Comparison of ENCODE assay signal across 8 cellular contexts in the genomic region with DNA sequence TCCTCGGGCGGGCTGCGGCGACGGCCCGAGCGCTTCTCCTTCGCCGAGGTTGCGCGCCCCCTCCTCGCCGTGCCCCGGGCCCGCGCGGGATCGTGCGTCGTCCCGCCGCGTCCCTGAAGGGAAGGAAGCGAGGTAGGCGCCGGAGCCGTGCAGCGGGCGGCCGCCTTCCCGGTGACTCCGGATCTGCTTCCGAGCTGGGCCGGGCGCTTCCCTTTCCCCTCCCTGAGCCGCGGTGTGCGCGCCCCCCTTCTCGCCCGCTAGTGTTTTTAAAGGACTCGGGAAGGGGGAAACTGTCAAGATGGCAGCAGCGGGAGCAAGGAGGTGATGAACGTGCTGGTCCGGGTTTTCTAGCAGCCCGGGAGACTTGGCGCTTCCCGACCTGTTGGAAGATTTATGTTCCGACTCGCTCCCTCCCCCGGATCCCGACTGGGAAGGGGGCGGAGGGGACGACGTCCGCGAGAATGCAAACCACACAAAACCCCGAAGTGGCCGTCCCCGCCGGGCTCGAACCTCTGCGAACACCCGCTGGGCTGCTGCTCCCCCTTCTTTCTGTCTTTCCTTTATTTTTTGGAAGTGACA. TPM values are rescaled to one million over a fixed set of nuclear protein-coding genes. Genes with fewer than 3 reads are reported as not detected.
DNase-seq lines count a peak whose midpoint lies in the region; ATAC-seq, FAIRE-seq and TF ChIP-seq lines count a peak whose summit lies in the region.

No MANE protein-coding gene starts in this region.

- ATAC-seq in central memory CD8-positive, alpha-beta T cell (replicated peaks; ENCODE audit: extremely low read depth, poor library complexity, severe bottlenecking): no peak
- no peak for ATAC-seq in GM21360 (IDR thresholded peaks at IDR 0.05; ENCODE audit: unreplicated experiment)

- FAIRE-seq in kidney (lab: Jason Lieb, UNC): no peak

- TF ChIP-seq EP300 in Ishikawa (IDR thresholded peaks at IDR 0.05; ENCODE audit: borderline replicate concordance): peak; percentile 19; the same call in 1 of the 2 replicates

- in situ Hi-C loops in ACHN (cut with HindIII; ENCODE audit: low pct_ligation_motif_present, low pct_unique_long_range_greater_than_20kb, low sequenced_read_pairs): no loop called here

- H3K9me3 ChIP-seq in kidney (ENCODE audit: control insufficient read depth in 1 of 2, low read length in 2 of 2): no peaks in the 10 kb centered on the region

- H3K36me3 ChIP-seq in kidney (ENCODE audit: control insufficient read depth in 1 of 2, insufficient read depth in 2 of 2, low read length in 2 of 2): no peaks in the 10 kb centered on the region

- intact Hi-C loops in kidney (cut with DNase I): loop anchor here (10.0 kb wide), 1 partner anchor 225 kb away; no protein-coding TSS in a partner anchor

- H3K27ac Mint-ChIP-seq in central memory CD8-positive, alpha-beta T cell (ENCODE audit: low read depth): peak overlapping the region; percentile 98

- H3K4me1 ChIP-seq in kidney (ENCODE audit: control insufficient read depth in 1 of 2, insufficient read depth in 1 of 2, low read depth in 1 of 2, low read length in 2 of 2): peaks cover 12% of the 10 kb centered on the region in 2 donors

- peak overlapping the region; percentile 79 to 91 for H3K9ac ChIP-seq in kidney (ENCODE audit: low read length in 2 of 2)

- H3K36me3 Mint-ChIP-seq in central memory CD8-positive, alpha-beta T cell (ENCODE audit: insufficient read depth): peaks cover 34% of the 10 kb centered on the region

- H3K27ac ChIP-seq in kidney (ENCODE audit: low read depth in 2 of 2, low read length in 2 of 2): peak overlapping the region; percentile 98

- H3K4me1 Mint-ChIP-seq in central memory CD8-positive, alpha-beta T cell: peaks cover 31% of the 10 kb centered on the region

- H3K9me3 Mint-ChIP-seq in central memory CD8-positive, alpha-beta T cell: no peaks in the 10 kb centered on the region

- peak; percentile 75 for DNase-seq in ACHN
- no peak for DNase-seq in GM12865 (ENCODE audit: low read depth)
- peak; percentile 77 for DNase-seq in RPMI7951 (ENCODE audit: low read depth)
- peak in 1 of 2 donors; percentile 29 for DNase-seq in central memory CD8-positive, alpha-beta T cell (ENCODE audit: low spot score in 2 of 2)
- DNase-seq in kidney: peak; percentile 93
- DNase-seq in stimulated activated CD4-positive, alpha-beta T cell treated with anti-CD3 and anti-CD28 coated beads, Interleukin-4, amount 100 ng/mL, for 24 hours: peak; percentile 22

- no peak for TF ChIP-seq CTCF in GM12865 (IDR thresholded peaks at IDR 0.05; ENCODE audit: insufficient read depth, low read depth, low read length, missing control alignments)
- TF ChIP-seq CTCF in kidney (IDR thresholded peaks at IDR 0.05; ENCODE audit: borderline replicate concordance, extremely low read depth, insufficient read depth): no peak

- H3K4me3 Mint-ChIP-seq in central memory CD8-positive, alpha-beta T cell: peak overlapping the region; percentile 88

- TF ChIP-seq RAD21 in Ishikawa (IDR thresholded peaks at IDR 0.05; ENCODE audit: low read depth): no peak

- H3K4me3 ChIP-seq in GM12865 (ENCODE audit: low read depth, low read length): peak overlapping the region; percentile 83
- peak overlapping the region; percentile 85 to 87 for H3K4me3 ChIP-seq in kidney (ENCODE audit: low read length in 2 of 2)

- no peaks in the 10 kb centered on the region for H3K27me3 Mint-ChIP-seq in central memory CD8-positive, alpha-beta T cell

TF ChIP-seq in Ishikawa, 13 proteins besides CTCF, POLR2A, EP300 and RAD21:
- no peak for TF ChIP-seq ZBTB7A (IDR thresholded peaks at IDR 0.05; ENCODE audit: low read depth)
- TF ChIP-seq CREB1 (IDR thresholded peaks at IDR 0.05; ENCODE audit: low read depth): no peak
- TF ChIP-seq, protein P1, sequence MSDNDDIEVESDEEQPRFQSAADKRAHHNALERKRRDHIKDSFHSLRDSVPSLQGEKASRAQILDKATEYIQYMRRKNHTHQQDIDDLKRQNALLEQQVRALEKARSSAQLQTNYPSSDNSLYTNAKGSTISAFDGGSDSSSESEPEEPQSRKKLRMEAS (IDR thresholded peaks at IDR 0.05): peak; percentile 32; the same call in 1 of the 2 replicates
- TF ChIP-seq FOXM1 (IDR thresholded peaks at IDR 0.05; ENCODE audit: borderline replicate concordance, low read depth): no peak
- peak; percentile 46; the same call in 1 of the 2 replicates for TF ChIP-seq YY1 (IDR thresholded peaks at IDR 0.05; ENCODE audit: low read depth)
- TF ChIP-seq CEBPB (IDR thresholded peaks at IDR 0.05): no peak
- TF ChIP-seq EGR1 (IDR thresholded peaks at IDR 0.05): peak; percentile 74
- TF ChIP-seq, protein P2, sequence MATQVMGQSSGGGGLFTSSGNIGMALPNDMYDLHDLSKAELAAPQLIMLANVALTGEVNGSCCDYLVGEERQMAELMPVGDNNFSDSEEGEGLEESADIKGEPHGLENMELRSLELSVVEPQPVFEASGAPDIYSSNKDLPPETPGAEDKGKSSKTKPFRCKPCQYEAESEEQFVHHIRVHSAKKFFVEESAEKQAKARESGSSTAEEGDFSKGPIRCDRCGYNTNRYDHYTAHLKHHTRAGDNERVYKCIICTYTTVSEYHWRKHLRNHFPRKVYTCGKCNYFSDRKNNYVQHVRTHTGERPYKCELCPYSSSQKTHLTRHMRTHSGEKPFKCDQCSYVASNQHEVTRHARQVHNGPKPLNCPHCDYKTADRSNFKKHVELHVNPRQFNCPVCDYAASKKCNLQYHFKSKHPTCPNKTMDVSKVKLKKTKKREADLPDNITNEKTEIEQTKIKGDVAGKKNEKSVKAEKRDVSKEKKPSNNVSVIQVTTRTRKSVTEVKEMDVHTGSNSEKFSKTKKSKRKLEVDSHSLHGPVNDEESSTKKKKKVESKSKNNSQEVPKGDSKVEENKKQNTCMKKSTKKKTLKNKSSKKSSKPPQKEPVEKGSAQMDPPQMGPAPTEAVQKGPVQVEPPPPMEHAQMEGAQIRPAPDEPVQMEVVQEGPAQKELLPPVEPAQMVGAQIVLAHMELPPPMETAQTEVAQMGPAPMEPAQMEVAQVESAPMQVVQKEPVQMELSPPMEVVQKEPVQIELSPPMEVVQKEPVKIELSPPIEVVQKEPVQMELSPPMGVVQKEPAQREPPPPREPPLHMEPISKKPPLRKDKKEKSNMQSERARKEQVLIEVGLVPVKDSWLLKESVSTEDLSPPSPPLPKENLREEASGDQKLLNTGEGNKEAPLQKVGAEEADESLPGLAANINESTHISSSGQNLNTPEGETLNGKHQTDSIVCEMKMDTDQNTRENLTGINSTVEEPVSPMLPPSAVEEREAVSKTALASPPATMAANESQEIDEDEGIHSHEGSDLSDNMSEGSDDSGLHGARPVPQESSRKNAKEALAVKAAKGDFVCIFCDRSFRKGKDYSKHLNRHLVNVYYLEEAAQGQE (IDR thresholded peaks at IDR 0.05; ENCODE audit: low read depth): no peak
- no peak for TF ChIP-seq TEAD4 (IDR thresholded peaks at IDR 0.05)
- peak; percentile 49; the same call in 1 of the 2 replicates for TF ChIP-seq TAF1 (IDR thresholded peaks at IDR 0.05; ENCODE audit: low read depth)
- peak; percentile 10; the same call in 1 of the 2 replicates for TF ChIP-seq TCF12 (IDR thresholded peaks at IDR 0.05; ENCODE audit: low read depth)
- TF ChIP-seq, protein P3, sequence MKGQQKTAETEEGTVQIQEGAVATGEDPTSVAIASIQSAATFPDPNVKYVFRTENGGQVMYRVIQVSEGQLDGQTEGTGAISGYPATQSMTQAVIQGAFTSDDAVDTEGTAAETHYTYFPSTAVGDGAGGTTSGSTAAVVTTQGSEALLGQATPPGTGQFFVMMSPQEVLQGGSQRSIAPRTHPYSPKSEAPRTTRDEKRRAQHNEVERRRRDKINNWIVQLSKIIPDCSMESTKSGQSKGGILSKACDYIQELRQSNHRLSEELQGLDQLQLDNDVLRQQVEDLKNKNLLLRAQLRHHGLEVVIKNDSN (IDR thresholded peaks at IDR 0.05): 0 out of 2 replicates have a peak, but pooled peaks have one; percentile 4
- no peak; the same call in 1 of the 2 replicates for TF ChIP-seq NFIC (IDR thresholded peaks at IDR 0.05)

RNA-seq across cellular contexts. Expression of a gene that starts 0.7 kb away (rescaled TPM):
- 16.2 and 19.0 TPM in 2 replicates for total RNA-seq in RPMI7951 (2014; rRNA removed; shearing (Covaris generic))
- total RNA-seq in kidney: 76.1 TPM
- 9.4 TPM for polyA plus RNA-seq in kidney (ENCODE audit: insufficient read depth, low read depth, low replicate concordance)
